Comparison of ENCODE assay signal across 8 cellular contexts in the genomic region with DNA sequence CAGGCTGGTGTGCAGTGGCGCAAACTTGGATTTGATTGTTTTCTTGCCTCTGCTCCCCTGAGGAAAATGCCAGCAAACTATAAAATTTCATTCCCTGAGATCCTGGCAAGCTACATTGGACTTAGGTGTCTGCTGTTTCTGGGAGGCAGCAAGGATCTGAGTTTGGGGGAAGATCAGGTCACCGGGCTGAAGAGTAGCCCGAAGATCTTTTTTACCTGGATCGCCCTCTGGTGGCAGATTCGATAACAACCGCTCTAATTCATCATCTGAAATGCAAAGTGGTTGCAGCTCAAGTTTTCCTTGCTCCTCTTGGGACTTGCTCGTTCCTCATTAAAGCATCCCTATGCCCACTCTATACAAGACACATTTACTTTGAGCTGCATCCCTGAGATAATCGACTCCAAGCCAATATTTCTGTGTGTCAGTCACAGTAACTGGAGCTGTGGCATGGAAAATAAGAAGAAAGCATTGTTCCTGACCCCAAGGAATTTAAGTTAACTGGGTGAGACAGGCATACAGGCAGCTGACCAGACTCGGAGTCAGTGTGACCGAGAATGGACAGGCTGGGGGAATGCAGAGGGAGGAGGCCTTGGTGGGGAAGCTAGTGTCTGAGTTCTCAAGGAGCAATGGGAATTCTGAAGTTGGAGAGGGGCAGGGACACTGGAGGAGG.
DNase-seq lines count a peak whose midpoint lies in the region; ATAC-seq and TF ChIP-seq lines count a peak whose summit lies in the region.

No MANE protein-coding gene starts in this region.

- CTCF ChIA-PET in activated CD8-positive, alpha-beta memory T cell treated with anti-CD3 and anti-CD28 coated beads, Interleukin-2, amount 10 ng/mL, durations not matched to agents 7 days and 5 days (lab: Charles Lee) = interaction anchor here (0.7 to 4.0 kb wide), 15 partner anchors 9 to 329 kb away, joined by 3 to 22 read pairs (median 5); a partner anchor contains a TSS

- H3K36me3 Mint-ChIP-seq in activated CD8-positive, alpha-beta memory T cell treated with anti-CD3 and anti-CD28 coated beads, Interleukin-2, amount 10 ng/mL, durations not matched to agents 7 days and 5 days = no peaks in the 10 kb centered on the region
- H3K36me3 Mint-ChIP-seq in nephron (ENCODE audit: low read depth) = no peaks in the 10 kb centered on the region

- peak; percentile 42 for ATAC-seq in activated CD8-positive, alpha-beta memory T cell treated with anti-CD3 and anti-CD28 coated beads, Interleukin-2, amount 10 ng/mL, durations not matched to agents 7 days and 5 days
- ATAC-seq in esophagus mucosa (peak; percentile 25), GM21619 (IDR thresholded peaks at IDR 0.05; ENCODE audit: unreplicated experiment) (no peak)

- DNase-seq in AML-193 (lab: John Stamatoyannopoulos, UW) (peak; percentile 24), GM19238 (ENCODE audit: insufficient read length, low spot score) (peak; percentile 52), NCI-H524 treated with DMSO at 0.1 percent for 48 hours (lab: John Stamatoyannopoulos, UW) (peak; percentile 21), tibial nerve (ENCODE audit: low spot score in 2 of 2) (peak; percentile 21 to 72)
- peak; percentile 60 for DNase-seq in activated CD8-positive, alpha-beta memory T cell treated with anti-CD3 and anti-CD28 coated beads, Interleukin-2, amount 10 ng/mL, durations not matched to agents 7 days and 5 days

- H3K4me3 Mint-ChIP-seq in activated CD8-positive, alpha-beta memory T cell treated with anti-CD3 and anti-CD28 coated beads, Interleukin-2, amount 10 ng/mL, durations not matched to agents 7 days and 5 days = no peak overlapping the region
- H3K4me3 Mint-ChIP-seq in nephron = no peak overlapping the region

- no peak for TF ChIP-seq POLR2A in tibial nerve (IDR thresholded peaks at IDR 0.05)

- no peak for TF ChIP-seq EP300 in tibial nerve (IDR thresholded peaks at IDR 0.05)

- H3K27me3 Mint-ChIP-seq in activated CD8-positive, alpha-beta memory T cell treated with anti-CD3 and anti-CD28 coated beads, Interleukin-2, amount 10 ng/mL, durations not matched to agents 7 days and 5 days = peaks cover 38% of the 10 kb centered on the region
- peaks cover 19% of the 10 kb centered on the region for H3K27me3 Mint-ChIP-seq in nephron (ENCODE audit: low read depth)

- H3K27ac ChIP-seq in tibial nerve = no peak overlapping the region

- peak; percentile 60 to 73 (median 70) for TF ChIP-seq CTCF in nephron (IDR thresholded peaks at IDR 0.05; ENCODE audit: unreplicated experiment in 3 of 3)
- peak; percentile 39 to 54 (median 46) for TF ChIP-seq CTCF in tibial nerve (IDR thresholded peaks at IDR 0.05)

- peaks cover 0 to 7% (median 0%) of the 10 kb centered on the region in 4 donors for H3K9me3 ChIP-seq in tibial nerve

- no peaks in the 10 kb centered on the region for H3K9me3 Mint-ChIP-seq in activated CD8-positive, alpha-beta memory T cell treated with anti-CD3 and anti-CD28 coated beads, Interleukin-2, amount 10 ng/mL, durations not matched to agents 7 days and 5 days (ENCODE audit: low read depth)
- peaks cover 2% of the 10 kb centered on the region for H3K9me3 Mint-ChIP-seq in nephron

- H3K27ac Mint-ChIP-seq in activated CD8-positive, alpha-beta memory T cell treated with anti-CD3 and anti-CD28 coated beads, Interleukin-2, amount 10 ng/mL, durations not matched to agents 7 days and 5 days = no peak overlapping the region
- no peak overlapping the region for H3K27ac Mint-ChIP-seq in nephron

- H3K4me1 ChIP-seq in tibial nerve = no peaks in the 10 kb centered on the region

- 13 to 14% methylated on average over 10 of the region's 10 CpGs for WGBS in tibial nerve, 2 donors

- no peaks in the 10 kb centered on the region for H3K4me1 Mint-ChIP-seq in activated CD8-positive, alpha-beta memory T cell treated with anti-CD3 and anti-CD28 coated beads, Interleukin-2, amount 10 ng/mL, durations not matched to agents 7 days and 5 days
- no peaks in the 10 kb centered on the region for H3K4me1 Mint-ChIP-seq in nephron

- H3K27me3 ChIP-seq in tibial nerve = no peaks in the 10 kb centered on the region

- H3K4me3 ChIP-seq in tibial nerve = no peak overlapping the region

- H3K36me3 ChIP-seq in tibial nerve = no peaks in the 10 kb centered on the region
